Comparison of ENCODE assay signal across 27 cellular contexts in genomic region chr5:120052916-120053828, GRCh38.
DNase-seq lines count a peak whose midpoint lies in the region; ATAC-seq, FAIRE-seq and TF ChIP-seq lines count a peak whose summit lies in the region.
"Had no signal": no experiment of that assay in that cellular context is flagged by ENCODE, and none has a peak within 500 bp of the region (broad histone marks: within the 10 kb centered on the region; RNA-seq: fewer than 3 reads in every experiment).

No MANE protein-coding gene starts in this region.

- H3K27ac ChIP-seq in heart right ventricle (peak overlapping the region; percentile 31 to 86 (median 73)), pancreas (no peak overlapping the region), tibial artery (peak overlapping the region; percentile 73 to 76)
- H3K27ac ChIP-seq: hepatocyte, right lobe of liver had no signal

- DNase-seq in choroid plexus epithelial cell (ENCODE audit: low read depth): peak; percentile 16
- no peak for DNase-seq in heart right ventricle
- no peak for DNase-seq in pancreas
- no peak for DNase-seq in tibial artery
- no peak for DNase-seq in HuH-7.5 (ENCODE audit: low spot score)
- no peak for DNase-seq in H54 (ENCODE audit: insufficient read length, low spot score)
- no peak for DNase-seq in erythroblast (lab: John Stamatoyannopoulos, UW)
- DNase-seq in HK-2 (ENCODE audit: unreplicated experiment): no peak
- DNase-seq: activated B cell treated with CpG ODN at 0.5 μM for 24 hours; activated CD4-positive, alpha-beta T cell treated with anti-CD3 and anti-CD28 coated beads, Interleukin-2, amount 50 U/mL, for 48 hours; activated CD8-positive, alpha-beta memory T cell treated with anti-CD3 and anti-CD28 coated beads, Interleukin-2, amount 50 U/mL, for 48 hours; activated effector memory CD4-positive, alpha-beta T cell treated with Interleukin-2 at 50 U/mL for 16 hours; activated naive CD8-positive, alpha-beta T cell treated with anti-CD3 and anti-CD28 coated beads, Interleukin-2, amount 10 ng/mL, durations not matched to agents 7 days and 5 days; CD4-positive, CD25-positive, alpha-beta regulatory T cell; DMS 273 treated with DMSO at 0.1 percent for 48 hours; H9; mammary epithelial cell; MM.1S; NCI-H1436 treated with DMSO at 0.1 percent for 48 hours; NCI-H524; NK-92 treated with Interleukin-12 subunit alpha and Interleukin-12 subunit beta, amount 100 ng/mL, for 24 hours; Peyer's patch; right lobe of liver had no signal

- WGBS in heart right ventricle, 2 donors: 32 to 44% methylated on average over 4 of the region's 4 CpGs
- whole genome bisulfite sequencing in pancreas, 2 donors: 39 to 51% methylated on average over 4 of the region's 4 CpGs

- H3K27me3 ChIP-seq in heart right ventricle: no peaks in the 10 kb centered on the region
- no peaks in the 10 kb centered on the region for H3K27me3 ChIP-seq in pancreas
- no peaks in the 10 kb centered on the region for H3K27me3 ChIP-seq in tibial artery
- H3K27me3 ChIP-seq: hepatocyte, Peyer's patch, right lobe of liver had no signal

- no peak for FAIRE-seq in pancreas (lab: Jason Lieb, UNC)
- FAIRE-seq in H54 (lab: Jason Lieb, UNC): no peak
- FAIRE-seq: colon, GM18507 had no signal

- TF ChIP-seq CTCF in choroid plexus epithelial cell (conservative IDR thresholded peaks at IDR 0.05; ENCODE audit: low read depth, low read length) (no peak), heart right ventricle (IDR thresholded peaks at IDR 0.05) (no peak), pancreas (IDR thresholded peaks at IDR 0.05) (no peak), tibial artery (IDR thresholded peaks at IDR 0.05) (no peak)

- H3K4me1 ChIP-seq in heart right ventricle: peaks cover 0 to 43% (median 7%) of the 10 kb centered on the region in 9 donors
- H3K4me1 ChIP-seq in pancreas: peaks cover 0 to 7% (median 0%) of the 10 kb centered on the region in 3 donors
- peaks cover 0 to 57% (median 3%) of the 10 kb centered on the region in 4 donors for H3K4me1 ChIP-seq in tibial artery
- H3K4me1 ChIP-seq: Peyer's patch, right lobe of liver had no signal

- ATAC-seq in heart right ventricle (peak; percentile 32 to 95 (median 80)), pancreas (peak in 3 of 4 donors; percentile 46 to 76 (median 68))
- ATAC-seq: stimulated activated effector memory CD8-positive, alpha-beta T cell treated with anti-CD3 and anti-CD28 coated beads, Interleukin-12 subunit alpha, Interleukin-12 subunit beta, amount 100 ng/mL, for 72 hours had no signal

- TF ChIP-seq POLR2A in H54 (IDR thresholded peaks at IDR 0.05; ENCODE audit: low read depth, low read length) (no peak), erythroblast (IDR thresholded peaks at IDR 0.05; ENCODE audit: low read length) (no peak)

- H3K36me3 ChIP-seq in heart right ventricle (no peaks in the 10 kb centered on the region), pancreas (no peaks in the 10 kb centered on the region), tibial artery (no peaks in the 10 kb centered on the region)
- H3K36me3 ChIP-seq: Peyer's patch, right lobe of liver had no signal

- H3K9me3 ChIP-seq in heart right ventricle: peaks cover 0 to 4% (median 0%) of the 10 kb centered on the region in 11 donors
- H3K9me3 ChIP-seq in pancreas: no peaks in the 10 kb centered on the region
- no peaks in the 10 kb centered on the region for H3K9me3 ChIP-seq in tibial artery
- H3K9me3 ChIP-seq: Peyer's patch, right lobe of liver had no signal

- H3K4me3 ChIP-seq in choroid plexus epithelial cell (ENCODE audit: low read depth, low read length): no peak overlapping the region
- H3K4me3 ChIP-seq in heart right ventricle: peak overlapping the region in 3 of 10 donors; percentile 5 to 15 (median 9)
- no peak overlapping the region for H3K4me3 ChIP-seq in pancreas
- H3K4me3 ChIP-seq in tibial artery: peak overlapping the region in 1 of 2 donors; percentile 1
- H3K4me3 ChIP-seq: hepatocyte, Peyer's patch, right lobe of liver had no signal

- intact Hi-C loops in heart right ventricle (cut with DNase I) (loop anchor here in 6 of 10 donors (2.0 to 10.0 kb wide), 9 partner anchors 82 to 412 kb away; partner anchors contain the start of gene PRR16 (in 1 of the 6)), pancreas (cut with DNase I) (no loop called here), tibial artery (cut with DNase I; ENCODE audit: low total_unique reads) (loop anchor here (5.0 kb wide), 1 partner anchor 89 kb away; no protein-coding TSS in a partner anchor)

Comparison
In these comparisons a context has a peak if more than half of its experiments do, and no peak if none do; other contexts are left out.
1. H3K27ac ChIP-seq: peak in heart right ventricle (10 of 10) and tibial artery (2 of 2); none in pancreas (0 of 4).
2. intact Hi-C loops: an anchor here in heart right ventricle (2.0 to 10.0 kb wide) and tibial artery (5.0 kb wide); none called in pancreas.